Comparison of ENCODE assay signal across 14 cellular contexts in genomic region chr20:33875055-33875454, GRCh38.
DNase-seq lines count a peak whose midpoint lies in the region; ATAC-seq lines count a peak whose summit lies in the region.
"Had no signal": no experiment of that assay in that cellular context is flagged by ENCODE, and none has a peak within 500 bp of the region (broad histone marks: within the 10 kb centered on the region; RNA-seq: fewer than 3 reads in every experiment).

No MANE protein-coding gene starts in this region.

- H3K9me3 Mint-ChIP-seq in memory B cell = no peaks in the 10 kb centered on the region
- H3K9me3 Mint-ChIP-seq in activated CD4-positive, alpha-beta memory T cell treated with anti-CD3 and anti-CD28 coated beads, Interleukin-2, amount 10 ng/mL, durations not matched to agents 7 days and 5 days = peaks cover 13% of the 10 kb centered on the region

- POLR2A ChIA-PET in activated CD4-positive, alpha-beta memory T cell treated with anti-CD3 and anti-CD28 coated beads, Interleukin-2, amount 10 ng/mL, durations not matched to agents 7 days and 5 days (lab: Charles Lee) = no interaction called here

- H3K27me3 Mint-ChIP-seq in memory B cell = no peaks in the 10 kb centered on the region
- H3K27me3 Mint-ChIP-seq in activated CD4-positive, alpha-beta memory T cell treated with anti-CD3 and anti-CD28 coated beads, Interleukin-2, amount 10 ng/mL, durations not matched to agents 7 days and 5 days = no peaks in the 10 kb centered on the region

- H3K27ac Mint-ChIP-seq in memory B cell = peak overlapping the region; percentile 21
- H3K27ac Mint-ChIP-seq in activated CD4-positive, alpha-beta memory T cell treated with anti-CD3 and anti-CD28 coated beads, Interleukin-2, amount 10 ng/mL, durations not matched to agents 7 days and 5 days = no peak overlapping the region
- H3K27ac Mint-ChIP-seq: CD14-positive monocyte, endodermal cell had no signal

- peak; percentile 26 to 47 for DNase-seq in memory B cell (ENCODE audit: low spot score in 2 of 2)
- no peak for DNase-seq in NCI-H1436 treated with DMSO at 0.1 percent for 48 hours (lab: John Stamatoyannopoulos, UW)
- DNase-seq in stimulated activated naive CD8-positive, alpha-beta T cell treated with anti-CD3 and anti-CD28 coated beads, Interleukin-15, Interleukin-2, amounts not matched to agents 100 U/mL and 50 U/mL, for 24 hours = no peak
- no peak for DNase-seq in activated CD4-positive, alpha-beta memory T cell treated with anti-CD3 and anti-CD28 coated beads, Interleukin-2, amount 10 ng/mL, durations not matched to agents 7 days and 5 days
- DNase-seq in glomerular visceral epithelial cell (ENCODE audit: extremely low spot score) = no peak
- DNase-seq: endodermal cell; GDM1; head of caudate nucleus; left lung; stimulated activated CD4-positive, alpha-beta T cell treated with anti-CD3 and anti-CD28 coated beads, Interleukin-12 subunit alpha, Interleukin-12 subunit beta, amount 100 ng/mL, for 4 hours had no signal

- no peak overlapping the region for H3K4me3 Mint-ChIP-seq in memory B cell
- H3K4me3 Mint-ChIP-seq in activated CD4-positive, alpha-beta memory T cell treated with anti-CD3 and anti-CD28 coated beads, Interleukin-2, amount 10 ng/mL, durations not matched to agents 7 days and 5 days = no peak overlapping the region
- H3K4me3 Mint-ChIP-seq: CD14-positive monocyte, endodermal cell had no signal

- H3K36me3 Mint-ChIP-seq in memory B cell = no peaks in the 10 kb centered on the region
- peaks cover under 1% of the 10 kb centered on the region for H3K36me3 Mint-ChIP-seq in activated CD4-positive, alpha-beta memory T cell treated with anti-CD3 and anti-CD28 coated beads, Interleukin-2, amount 10 ng/mL, durations not matched to agents 7 days and 5 days (ENCODE audit: low read depth)
- H3K36me3 Mint-ChIP-seq: CD14-positive monocyte had no signal

- CTCF ChIA-PET in activated CD4-positive, alpha-beta memory T cell treated with anti-CD3 and anti-CD28 coated beads, Interleukin-2, amount 10 ng/mL, durations not matched to agents 7 days and 5 days (lab: Charles Lee) = no interaction called here

- peaks cover 14% of the 10 kb centered on the region for H3K4me1 Mint-ChIP-seq in memory B cell
- no peaks in the 10 kb centered on the region for H3K4me1 Mint-ChIP-seq in activated CD4-positive, alpha-beta memory T cell treated with anti-CD3 and anti-CD28 coated beads, Interleukin-2, amount 10 ng/mL, durations not matched to agents 7 days and 5 days

- peak; percentile 65 for ATAC-seq in GM18867 (IDR thresholded peaks at IDR 0.05; ENCODE audit: unreplicated experiment)
- peak; percentile 74 for ATAC-seq in GM21825 (IDR thresholded peaks at IDR 0.05; ENCODE audit: unreplicated experiment)
- peak; percentile 69 for ATAC-seq in HG03442 (IDR thresholded peaks at IDR 0.05; ENCODE audit: unreplicated experiment)
- peak; percentile 98 for ATAC-seq in memory B cell (ENCODE audit: low read depth)
- ATAC-seq in stimulated activated naive CD8-positive, alpha-beta T cell treated with anti-CD3 and anti-CD28 coated beads, Interleukin-15, Interleukin-2, amounts not matched to agents 100 U/mL and 50 U/mL, for 24 hours = no peak
- ATAC-seq: left lung had no signal

Comparison
In these comparisons a context has a peak if more than half of its experiments do, and no peak if none do; other contexts are left out.
1. DNase-seq: peak in memory B cell (2 of 2); none in NCI-H1436 treated with DMSO at 0.1 percent for 48 hours (single experiment), stimulated activated naive CD8-positive, alpha-beta T cell treated with anti-CD3 and anti-CD28 coated beads, Interleukin-15, Interleukin-2, amounts not matched to agents 100 U/mL and 50 U/mL, for 24 hours (single experiment), activated CD4-positive, alpha-beta memory T cell treated with anti-CD3 and anti-CD28 coated beads, Interleukin-2, amount 10 ng/mL, durations not matched to agents 7 days and 5 days (single experiment) and glomerular visceral epithelial cell (single experiment).